ENCODE assay signal across 6 cellular contexts in genomic region chr11:108392364-108392763, GRCh38.
"Had no signal": no experiment of that assay in that cellular context is flagged by ENCODE, and none has a peak within 500 bp of the region (broad histone marks: within the 10 kb centered on the region; RNA-seq: fewer than 3 reads in every experiment).

No MANE protein-coding gene starts in this region.

- DNase-seq: GM23248, GOT3, H7, HFFc6 had no signal

- ATAC-seq: HCT116, HepG2 had no signal
